Comparison of ENCODE assay signal across 1 cellular context in genomic region chr3:185929192-185930151, GRCh38.
TF ChIP-seq lines count a peak whose summit lies in the region.

No MANE protein-coding gene starts in this region.

TF ChIP-seq in H1, 55 proteins besides CTCF, POLR2A, EP300 and RAD21 (continued from another document):
- TF ChIP-seq YY1 (IDR thresholded peaks at IDR 0.05; ENCODE audit: low read depth, low read length), result no peak
- no peak for TF ChIP-seq GTF2F1 (IDR thresholded peaks at IDR 0.05; ENCODE audit: borderline replicate concordance, low read depth, low read length)
- TF ChIP-seq TBP (IDR thresholded peaks at IDR 0.05; ENCODE audit: low read depth, low read length), result no peak
- no peak for TF ChIP-seq RBBP5 (IDR thresholded peaks at IDR 0.05; ENCODE audit: borderline replicate concordance, low read depth, low read length)
- TF ChIP-seq CBX5 (IDR thresholded peaks at IDR 0.05; ENCODE audit: low read depth, low read length), result no peak
- peak; percentile 41; the same call in 1 of the 2 replicates for TF ChIP-seq POLR2AphosphoS5 (IDR thresholded peaks at IDR 0.05; ENCODE audit: low read depth, low read length)
- no peak for TF ChIP-seq ATF3 (IDR thresholded peaks at IDR 0.05; ENCODE audit: insufficient read depth, low read depth, low read length)
- TF ChIP-seq CHD1 (IDR thresholded peaks at IDR 0.05; ENCODE audit: low read depth, low read length), result no peak
- no peak for TF ChIP-seq ZNF274 (IDR thresholded peaks at IDR 0.05; ENCODE audit: borderline replicate concordance, extremely low read depth, low read length)
